Comparison of ENCODE assay signal across 1 cellular context in genomic region chr4:145545538-145546224, GRCh38.
TF ChIP-seq lines count a peak whose summit lies in the region.

No MANE protein-coding gene starts in this region.

TF ChIP-seq in GM23338, 12 proteins besides CTCF, POLR2A, EP300 and RAD21 (continued from another document):
- TF ChIP-seq ZNF462 (CRISPR knock-in tag; IDR thresholded peaks at IDR 0.05) = no peak
